ENCODE assay signal across 7 cellular contexts in the genomic region with DNA sequence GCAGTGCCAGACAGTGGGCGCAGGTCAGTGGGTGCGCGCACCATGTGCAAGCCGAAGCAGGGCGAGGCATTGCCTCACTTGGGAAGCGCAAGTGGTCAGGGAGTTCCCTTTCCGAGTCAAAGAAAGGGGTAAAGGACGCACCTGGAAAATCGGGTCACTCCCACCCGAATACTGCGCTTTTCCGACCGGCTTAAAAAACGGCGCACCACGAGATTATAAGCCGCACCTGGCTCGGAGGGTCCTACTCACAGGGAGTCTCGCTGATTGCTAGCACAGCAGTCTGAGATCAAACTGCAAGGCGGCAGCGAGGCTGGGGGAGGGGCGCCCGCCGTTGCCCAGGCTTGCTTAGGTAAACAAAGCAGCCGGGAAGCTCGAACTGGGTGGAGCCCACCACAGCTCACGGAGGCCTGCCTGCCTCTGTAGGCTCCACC.
DNase-seq lines count a peak whose midpoint lies in the region; ATAC-seq, FAIRE-seq and TF ChIP-seq lines count a peak whose summit lies in the region.
"Not testable (repeated sequence)": the region's sequence is repeated elsewhere in the genome, so short reads cannot be mapped to it uniquely, and the experiment has no call there.

No MANE protein-coding gene starts in this region.

- H2BK120ac ChIP-seq in H1 (replicated peaks; ENCODE audit: low read depth, low read length) = not testable (repeated sequence)

- H3K4me2 ChIP-seq in H1 (ENCODE audit: insufficient read depth in 1 of 2, low read depth in 2 of 2, low read length in 2 of 2) = peak overlapping the region; percentile 31 to 46; a peak in 1 of 4 replicates

- H3K4me1 Mint-ChIP-seq in T-helper 17 cell; activated naive CD4-positive, alpha-beta T cell treated with anti-CD3 and anti-CD28 coated beads, Interleukin-2, amount 50 U/mL, for 24 hours; osteocyte (ENCODE audit: unreplicated experiment): not testable (repeated sequence)

- not testable (repeated sequence) for H3K23me2 ChIP-seq in H1 (ENCODE audit: low read depth, low read length)

- not testable (repeated sequence) for H3K4ac ChIP-seq in H1 (replicated peaks; ENCODE audit: insufficient read length, low read depth, low read length)

- not testable (repeated sequence) for H3K9me3 ChIP-seq in ES-I3 (ENCODE audit: control insufficient read depth, insufficient read depth, low read length); T-helper 17 cell (ENCODE audit: control insufficient read depth, low read length, poor library complexity, severe bottlenecking); H1 (ENCODE audit: insufficient read depth in 2 of 2, low read depth in 1 of 2, low read length in 1 of 2); iPS-18c (ENCODE audit: control insufficient read depth, insufficient read depth, low read length)

- H3K79me2 ChIP-seq in H1 (ENCODE audit: control insufficient read depth in 1 of 2, insufficient read depth in 2 of 2, low read length in 2 of 2) = peaks cover 0 to 17% of the 10 kb centered on the region in 2 experiments; a peak in 2 of 4 replicates

- TF ChIP-seq EP300 in H1 (IDR thresholded peaks at IDR 0.05; ENCODE audit: borderline replicate concordance in 1 of 2, low read depth in 2 of 2, low read length in 2 of 2) = not testable (repeated sequence)

- H3K14ac ChIP-seq in H1 (ENCODE audit: insufficient read length) = not testable (repeated sequence)

- H4K8ac ChIP-seq in H1 (ENCODE audit: extremely low read depth, insufficient read depth, low read length) = peak overlapping the region; percentile 35; the same call in 1 of the 2 replicates

- not testable (repeated sequence) for H4K91ac ChIP-seq in H1 (replicated peaks; ENCODE audit: insufficient read length, low read length)

- not testable (repeated sequence) for H4K5ac ChIP-seq in H1 (ENCODE audit: insufficient read length, low read depth, low read length)

- not testable (repeated sequence) for H3K27me3 Mint-ChIP-seq in T-helper 17 cell; activated naive CD4-positive, alpha-beta T cell treated with anti-CD3 and anti-CD28 coated beads, Interleukin-2, amount 50 U/mL, for 24 hours; osteocyte (ENCODE audit: unreplicated experiment)

- not testable (repeated sequence) for H3K36me3 Mint-ChIP-seq in T-helper 17 cell (ENCODE audit: low read depth); activated naive CD4-positive, alpha-beta T cell treated with anti-CD3 and anti-CD28 coated beads, Interleukin-2, amount 50 U/mL, for 24 hours; osteocyte (ENCODE audit: unreplicated experiment)

- H2AFZ ChIP-seq in H1 (ENCODE audit: low read length) = not testable (repeated sequence)

- not testable (repeated sequence) for H3K18ac ChIP-seq in H1 (ENCODE audit: extremely low read depth, low read length)

- peak overlapping the region; percentile 35 to 76 (median 48); a peak in 7 of 8 replicates for H3K4me3 ChIP-seq in H1 (ENCODE audit: extremely low read depth in 1 of 4, insufficient read depth in 2 of 4, low read depth in 3 of 4, low read length in 4 of 4)
- peak overlapping the region; percentile 50 for H3K4me3 ChIP-seq in iPS-18c (ENCODE audit: insufficient read depth, low read depth, low read length)

- not testable (repeated sequence) for H3K79me1 ChIP-seq in H1 (ENCODE audit: low read depth, low read length)

- not testable (repeated sequence) for H3K27me3 ChIP-seq in H1 (replicated peaks in 1 of 4; ENCODE audit: control insufficient read depth in 3 of 4, extremely low read depth in 1 of 4, insufficient read depth in 3 of 4, low read length in 3 of 4)

- CTCF ChIA-PET in H1 (lab: Charles Lee; ENCODE audit: partially characterized antibody) = not testable (repeated sequence)

- H2BK12ac ChIP-seq in H1 (ENCODE audit: low read depth, low read length) = not testable (repeated sequence)

- not testable (repeated sequence) for FAIRE-seq in H1 (lab: Jason Lieb, UNC)

- not testable (repeated sequence) for H3K56ac ChIP-seq in H1 (replicated peaks; ENCODE audit: insufficient read length, low read depth, low read length)

- not testable (repeated sequence) for H3K27ac Mint-ChIP-seq in T-helper 17 cell; activated naive CD4-positive, alpha-beta T cell treated with anti-CD3 and anti-CD28 coated beads, Interleukin-2, amount 50 U/mL, for 24 hours
- H3K27ac Mint-ChIP-seq in osteocyte (ENCODE audit: unreplicated experiment) = peak overlapping the region; percentile 14

- H4K20me1 ChIP-seq in H1 (replicated peaks in 1 of 2; ENCODE audit: control insufficient read depth in 1 of 2, insufficient read depth in 2 of 2, low read length in 2 of 2) = not testable (repeated sequence)

- DNase-seq in NCI-H2171 (lab: John Stamatoyannopoulos, UW) (peak; percentile 17), H1 (ENCODE audit: low read depth in 1 of 2, low spot score in 2 of 2) (peak; percentile 1 to 74)
- DNase-seq in T-helper 17 cell; osteocyte (ENCODE audit: extremely low spot score, unreplicated experiment): not testable (repeated sequence)

- TF ChIP-seq POLR2A in H1 (IDR thresholded peaks at IDR 0.05; ENCODE audit: control extremely low read depth in 1 of 2, low read depth in 2 of 2, low read length in 2 of 2) = peak in 1 of 2 experiments; percentile 26; a peak in 1 of 3 replicates

- H3K9me3 Mint-ChIP-seq in activated naive CD4-positive, alpha-beta T cell treated with anti-CD3 and anti-CD28 coated beads, Interleukin-2, amount 50 U/mL, for 24 hours; osteocyte (ENCODE audit: unreplicated experiment): not testable (repeated sequence)

- peak overlapping the region; percentile 65 for H3K9ac ChIP-seq in ES-I3 (ENCODE audit: low read depth, low read length)
- peak overlapping the region in 3 of 4 experiments; percentile 66 to 90 (median 78); a peak in 4 of 7 replicates for H3K9ac ChIP-seq in H1 (replicated peaks in 1 of 4; ENCODE audit: extremely low read depth in 1 of 4, low read depth in 3 of 4, low read length in 3 of 4)

- H3K4me3 Mint-ChIP-seq in T-helper 17 cell (peak overlapping the region; percentile 74), osteocyte (ENCODE audit: unreplicated experiment) (peak overlapping the region; percentile 80)
- peak overlapping the region; percentile 53 for H3K4me3 Mint-ChIP-seq in activated naive CD4-positive, alpha-beta T cell treated with anti-CD3 and anti-CD28 coated beads, Interleukin-2, amount 50 U/mL, for 24 hours

- not testable (repeated sequence) for H2AK5ac ChIP-seq in H1 (ENCODE audit: low read depth, low read length)

- H2BK20ac ChIP-seq in H1 (ENCODE audit: low read length) = not testable (repeated sequence)

- not testable (repeated sequence) for H3K36me3 ChIP-seq in ES-I3 (ENCODE audit: insufficient read depth, low read length); H1 (ENCODE audit: control insufficient read depth in 2 of 4, insufficient read depth in 4 of 4, low read length in 3 of 4)

- POLR2A ChIA-PET in H1 (lab: Charles Lee; ENCODE audit: partially characterized antibody) = interaction anchor here (1.2 to 1.7 kb wide), 3 partner anchors 12 to 25 kb away, joined by 3 to 5 read pairs (median 4); no protein-coding TSS in a partner anchor

- H3K27ac ChIP-seq in H1 (ENCODE audit: low read depth, low read length) = peak overlapping the region; percentile 79; the same call in 1 of the 2 replicates

- not testable (repeated sequence) for H2BK5ac ChIP-seq in H1 (ENCODE audit: low read depth, low read length)

- WGBS in H1 (ENCODE audit: extremely low coverage in 1 of 2, insufficient coverage in 1 of 2, insufficient read length in 1 of 2, insufficient replicate concordance in 2 of 2, low coverage in 1 of 2, low lambda C conversion rate in 2 of 2, missing lambda C conversion rate in 1 of 2), 2 experiments = 37% methylated on average over 23 of the region's 27 CpGs; no CpG with 5 or more reads in 1 of the 2 experiments

- not testable (repeated sequence) for H2BK15ac ChIP-seq in H1 (ENCODE audit: low read length)

- H3K23ac ChIP-seq in H1 (ENCODE audit: insufficient read length) = not testable (repeated sequence)

- not testable (repeated sequence) for TF ChIP-seq CTCF in H1 (IDR thresholded peaks at IDR 0.05; ENCODE audit: control extremely low read depth in 1 of 3, insufficient read depth in 1 of 3, low read depth in 1 of 3, low read length in 3 of 3); osteocyte (IDR thresholded peaks at IDR 0.05)

- TF ChIP-seq RAD21 in H1 (IDR thresholded peaks at IDR 0.05 in 1 of 2, conservative IDR thresholded peaks at IDR 0.05 in 1 of 2; ENCODE audit: low read depth in 2 of 2, low read length in 2 of 2) = not testable (repeated sequence)

- not testable (repeated sequence) for H3K4me1 ChIP-seq in ES-I3 (ENCODE audit: insufficient read depth, low read length); H1 (replicated peaks in 1 of 4; ENCODE audit: control insufficient read depth in 3 of 4, insufficient read depth in 4 of 4, low read length in 3 of 4)

- not testable (repeated sequence) for ATAC-seq in T-helper 17 cell
